Comparison of ENCODE assay signal across 1 cellular context in genomic region chr12:15772405-15773018, GRCh38.
TF ChIP-seq lines count a peak whose summit lies in the region.

No MANE protein-coding gene starts in this region.

TF ChIP-seq in H1, 55 proteins besides CTCF, POLR2A, EP300 and RAD21 (continued from another document):
- no peak for TF ChIP-seq CHD7 (IDR thresholded peaks at IDR 0.05; ENCODE audit: insufficient replicate concordance, low read length)
- TF ChIP-seq MAFK (IDR thresholded peaks at IDR 0.05; ENCODE audit: low read depth, low read length) = no peak
- TF ChIP-seq, protein P1, sequence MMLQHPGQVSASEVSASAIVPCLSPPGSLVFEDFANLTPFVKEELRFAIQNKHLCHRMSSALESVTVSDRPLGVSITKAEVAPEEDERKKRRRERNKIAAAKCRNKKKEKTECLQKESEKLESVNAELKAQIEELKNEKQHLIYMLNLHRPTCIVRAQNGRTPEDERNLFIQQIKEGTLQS (IDR thresholded peaks at IDR 0.05; ENCODE audit: insufficient read depth, low read depth, low read length) = no peak
- TF ChIP-seq RBBP5 (IDR thresholded peaks at IDR 0.05; ENCODE audit: borderline replicate concordance, low read depth, low read length) = no peak
- TF ChIP-seq TAF7 (optimal IDR thresholded peaks at IDR 0.05; ENCODE audit: borderline replicate concordance, low read depth, low read length) = no peak
- TF ChIP-seq JUND (IDR thresholded peaks at IDR 0.05; ENCODE audit: low read length) = no peak
- TF ChIP-seq KDM5A (IDR thresholded peaks at IDR 0.05; ENCODE audit: low read length) = no peak
- TF ChIP-seq TBP (IDR thresholded peaks at IDR 0.05; ENCODE audit: low read depth, low read length) = no peak
- TF ChIP-seq EZH2 (IDR thresholded peaks at IDR 0.05; ENCODE audit: low read depth, low read length, severe bottlenecking) = no peak
- TF ChIP-seq SIN3A (conservative IDR thresholded peaks at IDR 0.05 in 1 of 2, IDR thresholded peaks at IDR 0.05 in 1 of 2; ENCODE audit: low read depth in 1 of 2, low read length in 2 of 2) = no peak
- no peak for TF ChIP-seq NRF1 (IDR thresholded peaks at IDR 0.05; ENCODE audit: low read depth, low read length)
- no peak for TF ChIP-seq JUN (IDR thresholded peaks at IDR 0.05; ENCODE audit: low read depth, low read length)
- TF ChIP-seq, protein P2, sequence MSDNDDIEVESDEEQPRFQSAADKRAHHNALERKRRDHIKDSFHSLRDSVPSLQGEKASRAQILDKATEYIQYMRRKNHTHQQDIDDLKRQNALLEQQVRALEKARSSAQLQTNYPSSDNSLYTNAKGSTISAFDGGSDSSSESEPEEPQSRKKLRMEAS (IDR thresholded peaks at IDR 0.05) = no peak
- TF ChIP-seq PHF8 (conservative IDR thresholded peaks at IDR 0.05; ENCODE audit: low read depth, low read length) = no peak
- no peak for TF ChIP-seq SP4 (IDR thresholded peaks at IDR 0.05; ENCODE audit: low read length)
- TF ChIP-seq POLR2AphosphoS5 (IDR thresholded peaks at IDR 0.05; ENCODE audit: low read depth, low read length) = no peak
